In the genomic region with DNA sequence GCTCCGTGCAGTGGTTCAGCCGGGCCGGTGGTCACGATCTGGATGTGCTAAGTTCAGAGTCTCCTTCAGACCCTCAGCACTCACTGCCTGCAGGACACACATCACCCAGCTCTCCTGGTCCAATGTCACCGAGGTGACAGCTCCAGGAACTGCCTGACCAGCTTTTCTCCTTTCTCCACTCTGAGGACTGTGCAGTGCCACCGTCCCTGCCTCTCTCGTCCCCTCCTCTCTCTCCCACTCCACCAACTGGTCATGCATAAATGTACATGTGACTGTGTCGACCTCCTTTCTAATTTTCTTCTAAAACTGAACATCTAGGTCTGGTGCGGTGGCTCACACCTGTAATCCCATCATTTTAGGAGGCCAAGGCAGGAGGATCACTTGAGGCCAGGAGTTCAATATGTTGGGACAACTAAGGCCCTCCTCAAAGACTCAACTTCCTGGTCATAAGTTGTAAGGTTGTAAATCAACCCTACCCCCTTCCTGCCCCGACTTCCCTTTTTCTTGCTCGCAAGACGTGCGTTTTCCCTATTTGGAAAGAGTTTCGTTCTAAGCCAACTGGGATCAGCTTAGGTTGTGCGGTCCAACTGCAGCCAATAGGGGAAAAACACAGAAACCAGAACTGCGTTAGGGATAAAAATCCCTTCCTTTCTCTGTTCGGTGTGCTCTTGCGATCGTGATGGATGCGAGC, we compare ENCODE assay signal across 1 cellular context.
TF ChIP-seq lines count a peak whose summit lies in the region.

No MANE protein-coding gene starts in this region.

TF ChIP-seq in K562, 482 proteins besides CTCF, POLR2A, EP300 and RAD21 (continued from another document):
- TF ChIP-seq CLOCK (CRISPR knock-in tag; IDR thresholded peaks at IDR 0.05; ENCODE audit: borderline replicate concordance) (no peak), SPI1 (IDR thresholded peaks at IDR 0.05; ENCODE audit: borderline replicate concordance, low read depth, low read length) (peak; percentile 50; the same call in 1 of the 2 replicates), MEIS2 (IDR thresholded peaks at IDR 0.05; ENCODE audit: partially characterized antibody) (peak; percentile 44), ZNF668 (CRISPR knock-in tag; IDR thresholded peaks at IDR 0.05) (no peak), CHD2 (IDR thresholded peaks at IDR 0.05; ENCODE audit: low read depth, low read length) (no peak), SMARCA4 (IDR thresholded peaks at IDR 0.05) (no peak)
- TF ChIP-seq, protein P1, sequence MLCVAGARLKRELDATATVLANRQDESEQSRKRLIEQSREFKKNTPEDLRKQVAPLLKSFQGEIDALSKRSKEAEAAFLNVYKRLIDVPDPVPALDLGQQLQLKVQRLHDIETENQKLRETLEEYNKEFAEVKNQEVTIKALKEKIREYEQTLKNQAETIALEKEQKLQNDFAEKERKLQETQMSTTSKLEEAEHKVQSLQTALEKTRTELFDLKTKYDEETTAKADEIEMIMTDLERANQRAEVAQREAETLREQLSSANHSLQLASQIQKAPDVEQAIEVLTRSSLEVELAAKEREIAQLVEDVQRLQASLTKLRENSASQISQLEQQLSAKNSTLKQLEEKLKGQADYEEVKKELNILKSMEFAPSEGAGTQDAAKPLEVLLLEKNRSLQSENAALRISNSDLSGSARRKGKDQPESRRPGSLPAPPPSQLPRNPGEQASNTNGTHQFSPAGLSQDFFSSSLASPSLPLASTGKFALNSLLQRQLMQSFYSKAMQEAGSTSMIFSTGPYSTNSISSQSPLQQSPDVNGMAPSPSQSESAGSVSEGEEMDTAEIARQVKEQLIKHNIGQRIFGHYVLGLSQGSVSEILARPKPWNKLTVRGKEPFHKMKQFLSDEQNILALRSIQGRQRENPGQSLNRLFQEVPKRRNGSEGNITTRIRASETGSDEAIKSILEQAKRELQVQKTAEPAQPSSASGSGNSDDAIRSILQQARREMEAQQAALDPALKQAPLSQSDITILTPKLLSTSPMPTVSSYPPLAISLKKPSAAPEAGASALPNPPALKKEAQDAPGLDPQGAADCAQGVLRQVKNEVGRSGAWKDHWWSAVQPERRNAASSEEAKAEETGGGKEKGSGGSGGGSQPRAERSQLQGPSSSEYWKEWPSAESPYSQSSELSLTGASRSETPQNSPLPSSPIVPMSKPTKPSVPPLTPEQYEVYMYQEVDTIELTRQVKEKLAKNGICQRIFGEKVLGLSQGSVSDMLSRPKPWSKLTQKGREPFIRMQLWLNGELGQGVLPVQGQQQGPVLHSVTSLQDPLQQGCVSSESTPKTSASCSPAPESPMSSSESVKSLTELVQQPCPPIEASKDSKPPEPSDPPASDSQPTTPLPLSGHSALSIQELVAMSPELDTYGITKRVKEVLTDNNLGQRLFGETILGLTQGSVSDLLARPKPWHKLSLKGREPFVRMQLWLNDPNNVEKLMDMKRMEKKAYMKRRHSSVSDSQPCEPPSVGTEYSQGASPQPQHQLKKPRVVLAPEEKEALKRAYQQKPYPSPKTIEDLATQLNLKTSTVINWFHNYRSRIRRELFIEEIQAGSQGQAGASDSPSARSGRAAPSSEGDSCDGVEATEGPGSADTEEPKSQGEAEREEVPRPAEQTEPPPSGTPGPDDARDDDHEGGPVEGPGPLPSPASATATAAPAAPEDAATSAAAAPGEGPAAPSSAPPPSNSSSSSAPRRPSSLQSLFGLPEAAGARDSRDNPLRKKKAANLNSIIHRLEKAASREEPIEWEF (CRISPR knock-in tag; IDR thresholded peaks at IDR 0.05): no peak
